Comparison of ENCODE assay signal across 13 cellular contexts in the genomic region with DNA sequence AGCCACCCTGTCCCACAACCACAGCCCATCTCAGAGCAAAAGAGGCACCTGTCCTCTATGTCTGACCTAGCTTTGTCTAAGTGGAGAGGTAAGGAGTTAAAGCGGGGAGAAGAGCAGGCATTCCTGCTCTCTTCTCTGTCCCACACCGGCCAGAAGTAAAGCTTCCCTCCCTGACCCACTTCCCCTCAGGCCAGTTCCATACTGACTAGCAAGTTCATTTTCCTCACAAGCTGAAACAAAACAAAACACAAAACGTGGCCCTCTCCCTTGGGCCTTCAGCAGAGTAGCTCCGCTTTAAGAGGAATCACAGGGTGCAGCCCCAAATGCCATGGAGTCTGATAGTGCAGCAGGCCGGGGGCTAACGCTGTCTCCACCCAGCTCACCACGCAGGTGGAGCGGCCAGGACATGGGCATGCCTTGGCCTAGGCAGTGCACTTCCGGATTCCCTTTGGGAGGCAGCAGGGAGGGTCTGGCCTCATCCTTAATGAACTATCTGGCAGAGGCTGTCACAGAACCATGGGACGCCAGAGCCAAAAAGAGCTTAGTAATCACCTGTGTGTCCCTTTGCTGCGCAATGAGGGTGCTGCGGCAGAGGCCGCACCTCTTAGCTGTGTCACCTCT. TPM values are rescaled to one million over a fixed set of nuclear protein-coding genes. Genes with fewer than 3 reads are reported as not detected.
DNase-seq lines count a peak whose midpoint lies in the region; ATAC-seq and TF ChIP-seq lines count a peak whose summit lies in the region.
"Had no signal": no experiment of that assay in that cellular context is flagged by ENCODE, and none has a peak within 500 bp of the region (broad histone marks: within the 10 kb centered on the region; RNA-seq: fewer than 3 reads in every experiment).

No MANE protein-coding gene starts in this region.

- CTCF ChIA-PET in activated B cell treated with CpG ODN at 0.5 μM for 24 hours (lab: Charles Lee) = interaction anchor here (1.0 to 2.0 kb wide), 6 partner anchors 9 to 555 kb away, joined by 3 to 9 read pairs (median 4); a partner anchor contains a TSS
- CTCF ChIA-PET in A673 (lab: Charles Lee) = no interaction called here

- POLR2A ChIA-PET in activated B cell treated with CpG ODN at 0.5 μM for 24 hours (lab: Charles Lee) = interaction anchor here (0.6 to 4.4 kb wide), 17 partner anchors 9 to 431 kb away, joined by 3 to 79 read pairs (median 4); a partner anchor contains a TSS
- POLR2A ChIA-PET in A673 (lab: Charles Lee; ENCODE audit: low non-redundant PET) = no interaction called here

- H3K9me3 ChIP-seq in suprapubic skin = no peaks in the 10 kb centered on the region
- H3K9me3 ChIP-seq in A673 (ENCODE audit: low read depth, low read length, poor library complexity, severe bottlenecking) = no peaks in the 10 kb centered on the region
- no peaks in the 10 kb centered on the region for H3K9me3 ChIP-seq in uterus

- ATAC-seq in activated B cell treated with CpG ODN at 0.5 μM for 24 hours (ENCODE audit: low read depth) (no peak), left ventricle myocardium superior (peak; percentile 25)

- peak overlapping the region; percentile 48 for H3K27ac Mint-ChIP-seq in activated T-cell treated with anti-CD3 and anti-CD28 coated beads, Interleukin-2, amount 50 U/mL, for 24 hours
- H3K27ac Mint-ChIP-seq in activated B cell treated with CpG ODN at 0.5 μM for 24 hours = peak overlapping the region; percentile 98
- H3K27ac Mint-ChIP-seq: type B pancreatic cell had no signal

- TF ChIP-seq POLR2A in suprapubic skin (IDR thresholded peaks at IDR 0.05) = no peak
- TF ChIP-seq POLR2A in uterus (IDR thresholded peaks at IDR 0.05) = no peak

- no peak for TF ChIP-seq EP300 in suprapubic skin (IDR thresholded peaks at IDR 0.05)

- H3K4me3 Mint-ChIP-seq in activated T-cell treated with anti-CD3 and anti-CD28 coated beads, Interleukin-2, amount 50 U/mL, for 24 hours = no peak overlapping the region
- H3K4me3 Mint-ChIP-seq in activated B cell treated with CpG ODN at 0.5 μM for 24 hours = peak overlapping the region; percentile 13
- H3K4me3 Mint-ChIP-seq: type B pancreatic cell had no signal

- peaks cover 97% of the 10 kb centered on the region for H3K4me1 Mint-ChIP-seq in activated T-cell treated with anti-CD3 and anti-CD28 coated beads, Interleukin-2, amount 50 U/mL, for 24 hours (ENCODE audit: low read depth)
- peaks cover 98% of the 10 kb centered on the region for H3K4me1 Mint-ChIP-seq in activated B cell treated with CpG ODN at 0.5 μM for 24 hours

- no TSS peak for BruUV-seq in A673 (replicated peaks; lab: Mats Ljungman, UMichigan)

- peak overlapping the region; percentile 32 for H3K27ac ChIP-seq in suprapubic skin
- H3K27ac ChIP-seq in A673 (ENCODE audit: low read depth, low read length, poor library complexity, severe bottlenecking) = no peak overlapping the region
- peak overlapping the region in 1 of 2 donors; percentile 48 for H3K27ac ChIP-seq in uterus

- no peak for DNase-seq in activated T-cell treated with anti-CD3 and anti-CD28 coated beads, Interleukin-2, amount 50 U/mL, for 24 hours
- no peak for DNase-seq in activated T-cell treated with anti-CD3 and anti-CD28 coated beads for 4 hours
- DNase-seq in activated B cell treated with CpG ODN at 0.5 μM for 24 hours = no peak
- DNase-seq in left ventricle myocardium superior = no peak
- DNase-seq in suprapubic skin (ENCODE audit: low spot score in 2 of 2) = no peak
- DNase-seq in A673 (ENCODE audit: low spot score) = no peak
- DNase-seq in pons (ENCODE audit: low spot score) = no peak
- no peak for DNase-seq in uterus
- DNase-seq: DMS79 treated with DMSO at 0.1 percent for 48 hours, NCI-H1048, NCI-H446 treated with DMSO at 0.1 percent for 48 hours, RPMI8226 had no signal

- H3K4me1 ChIP-seq in suprapubic skin (peaks cover 49% of the 10 kb centered on the region), A673 (ENCODE audit: insufficient read depth, low read length, poor library complexity, severe bottlenecking) (no peaks in the 10 kb centered on the region), uterus (no peaks in the 10 kb centered on the region)

- no peak for TF ChIP-seq CTCF in activated B cell treated with CpG ODN at 0.5 μM for 24 hours (IDR thresholded peaks at IDR 0.05)
- no peak for TF ChIP-seq CTCF in suprapubic skin (IDR thresholded peaks at IDR 0.05)
- no peak for TF ChIP-seq CTCF in A673 (conservative IDR thresholded peaks at IDR 0.05; ENCODE audit: low read depth, low read length)
- no peak for TF ChIP-seq CTCF in uterus (IDR thresholded peaks at IDR 0.05)

- H3K9me3 Mint-ChIP-seq in activated T-cell treated with anti-CD3 and anti-CD28 coated beads, Interleukin-2, amount 50 U/mL, for 24 hours = no peaks in the 10 kb centered on the region
- H3K9me3 Mint-ChIP-seq in activated B cell treated with CpG ODN at 0.5 μM for 24 hours = no peaks in the 10 kb centered on the region
- H3K9me3 Mint-ChIP-seq: type B pancreatic cell had no signal

- peaks cover 15% of the 10 kb centered on the region for H3K36me3 Mint-ChIP-seq in activated T-cell treated with anti-CD3 and anti-CD28 coated beads, Interleukin-2, amount 50 U/mL, for 24 hours (ENCODE audit: low read depth)
- H3K36me3 Mint-ChIP-seq in activated B cell treated with CpG ODN at 0.5 μM for 24 hours (ENCODE audit: low read depth) = peaks cover 24% of the 10 kb centered on the region

- 82% methylated on average over 13 of the region's 13 CpGs for WGBS in suprapubic skin

- H3K4me3 ChIP-seq in suprapubic skin (no peak overlapping the region), A673 (ENCODE audit: low read depth, low read length, poor library complexity, severe bottlenecking) (no peak overlapping the region), uterus (no peak overlapping the region)

- H3K36me3 ChIP-seq in suprapubic skin = no peaks in the 10 kb centered on the region
- no peaks in the 10 kb centered on the region for H3K36me3 ChIP-seq in A673 (ENCODE audit: insufficient read depth, low read length, poor library complexity, severe bottlenecking)
- no peaks in the 10 kb centered on the region for H3K36me3 ChIP-seq in uterus

- intact Hi-C loops in activated B cell treated with CpG ODN at 0.5 μM for 24 hours (cut with micrococcal nuclease) (loop anchor here (2.0 kb wide), 1 partner anchor 13 kb away; no protein-coding TSS in a partner anchor), left ventricle myocardium superior (cut with micrococcal nuclease) (no loop called here), A673 (cut with micrococcal nuclease; ENCODE audit: unreplicated experiment) (no loop called here), uterus (cut with DNase I; ENCODE audit: low total_unique reads) (no loop called here)

- H3K27me3 ChIP-seq in suprapubic skin = peaks cover 3% of the 10 kb centered on the region
- peaks cover 67% of the 10 kb centered on the region for H3K27me3 ChIP-seq in A673 (replicated peaks; ENCODE audit: insufficient read depth, low read depth, low read length, poor library complexity)
- H3K27me3 ChIP-seq in uterus = no peaks in the 10 kb centered on the region

- no peaks in the 10 kb centered on the region for H3K27me3 Mint-ChIP-seq in activated T-cell treated with anti-CD3 and anti-CD28 coated beads, Interleukin-2, amount 50 U/mL, for 24 hours
- H3K27me3 Mint-ChIP-seq in activated B cell treated with CpG ODN at 0.5 μM for 24 hours = no peaks in the 10 kb centered on the region

RNA-seq across cellular contexts. Expression of a gene that starts 34.0 kb away (rescaled TPM):
- total RNA-seq in activated B cell treated with CpG ODN at 0.5 μM for 24 hours = 64.9 and 69.2 TPM in 2 replicates
- total RNA-seq in left ventricle myocardium superior = 18.9 TPM
- total RNA-seq in suprapubic skin = 10 to 100 TPM in 3 of 4 donors, 1 to 10 TPM in 1; 6.1 to 21.2 (median 15.2) TPM
- total RNA-seq in A673 (2021) = 51.9 and 56.1 TPM in 2 replicates
- 10 to 100 TPM; 12.4 to 56.0 (median 22.5) TPM for total RNA-seq in uterus
